ENCODE assay signal across 27 cellular contexts in the genomic region with DNA sequence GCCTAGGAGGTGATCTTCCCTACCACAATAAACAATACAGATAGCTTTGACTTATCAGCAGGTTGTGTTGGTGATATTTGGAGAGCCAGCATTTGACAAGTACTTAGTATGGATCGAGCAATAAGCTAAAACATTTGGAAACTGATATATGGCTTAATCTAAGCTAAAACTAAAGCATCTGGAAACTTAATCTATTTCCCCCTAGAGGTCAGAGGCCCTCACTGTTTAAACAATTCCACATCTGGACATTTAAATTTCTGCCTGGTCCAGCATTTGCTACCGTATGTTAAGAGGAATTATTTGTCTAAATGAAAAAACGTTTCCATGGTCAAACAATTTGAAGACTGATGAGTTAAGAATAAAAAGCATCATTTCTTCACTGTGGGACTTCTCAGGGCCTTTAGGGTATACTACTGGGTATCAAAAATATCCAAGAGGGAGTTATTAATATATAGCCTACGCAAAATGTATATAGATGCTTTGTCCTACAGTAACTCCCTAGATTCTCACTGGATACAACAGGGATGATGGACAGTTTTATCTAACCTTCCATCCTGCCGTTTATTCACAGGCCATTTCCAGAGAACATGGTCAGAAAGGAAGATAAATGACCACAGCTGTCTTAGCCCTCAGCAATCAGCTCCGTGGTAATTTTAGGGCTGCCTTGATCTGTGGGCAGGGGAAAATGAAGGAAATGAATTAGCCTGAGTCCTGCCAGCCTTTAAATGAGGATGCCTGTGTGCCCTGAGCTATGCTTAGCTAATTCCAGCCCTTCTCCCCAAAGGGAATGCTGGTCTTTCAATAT.
DNase-seq lines count a peak whose midpoint lies in the region; ATAC-seq, FAIRE-seq and TF ChIP-seq lines count a peak whose summit lies in the region.
"Had no signal": no experiment of that assay in that cellular context is flagged by ENCODE, and none has a peak within 500 bp of the region (broad histone marks: within the 10 kb centered on the region; RNA-seq: fewer than 3 reads in every experiment).

No MANE protein-coding gene starts in this region.

- peaks cover 6% of the 10 kb centered on the region for H3K9me3 Mint-ChIP-seq in activated naive CD8-positive, alpha-beta T cell treated with anti-CD3 and anti-CD28 coated beads, Interleukin-2, amount 50 U/mL, for 24 hours

- no peak for ATAC-seq in GM12878
- ATAC-seq in activated naive CD8-positive, alpha-beta T cell treated with anti-CD3 and anti-CD28 coated beads, Interleukin-2, amount 50 U/mL, for 24 hours: no peak
- ATAC-seq: activated CD8-positive, alpha-beta T cell treated with anti-CD3 and anti-CD28 coated beads, Interleukin-2, amount 10 ng/mL, durations not matched to agents 7 days and 5 days had no signal

- H3K4me3 ChIP-seq in HFF-Myc (replicated peaks; ENCODE audit: low read depth, low read length): no peak overlapping the region
- no peak overlapping the region for H3K4me3 ChIP-seq in GM12878
- H3K4me3 ChIP-seq in mesodermal cell (ENCODE audit: extremely low read depth, insufficient read depth, low read length, poor library complexity, severe bottlenecking): no peak overlapping the region
- H3K4me3 ChIP-seq: BLaER1 treated with 17β-estradiol and CSF1 and Interleukin-3, amounts not matched to agents 10 nM and 100 nM; dorsolateral prefrontal cortex; lower lobe of right lung; sigmoid colon; SJSA1; suprapubic skin had no signal

- SMC1A ChIA-PET in GM12878 (lab: Charles Lee; ENCODE audit: uncharacterized antibody, unreplicated experiment): interaction anchor here (0.7 to 5.0 kb wide), 20 partner anchors 18 to 317 kb away, joined by 3 to 96 read pairs (median 4); no protein-coding TSS in a partner anchor

- H3K36me3 ChIP-seq in GM12878 (ENCODE audit: control insufficient read depth in 2 of 2, insufficient read depth in 2 of 2, low read length in 1 of 2): no peaks in the 10 kb centered on the region
- H3K36me3 ChIP-seq in mesodermal cell (ENCODE audit: control insufficient read depth, insufficient read depth, low read length): no peaks in the 10 kb centered on the region
- H3K36me3 ChIP-seq: lower lobe of right lung, sigmoid colon, SJSA1, suprapubic skin had no signal

- H3K4me1 ChIP-seq in GM12878 (ENCODE audit: control insufficient read depth, insufficient read depth, low read length) (peaks cover 46% of the 10 kb centered on the region), mesodermal cell (ENCODE audit: control insufficient read depth, insufficient read depth, low read length, poor library complexity, severe bottlenecking) (no peaks in the 10 kb centered on the region)
- H3K4me1 ChIP-seq: SJSA1 had no signal

- no peak overlapping the region for H3K4me3 Mint-ChIP-seq in activated naive CD8-positive, alpha-beta T cell treated with anti-CD3 and anti-CD28 coated beads, Interleukin-2, amount 50 U/mL, for 24 hours
- H3K4me3 Mint-ChIP-seq: activated CD8-positive, alpha-beta T cell treated with anti-CD3 and anti-CD28 coated beads, Interleukin-2, amount 10 ng/mL, durations not matched to agents 7 days and 5 days; T-helper 1 cell treated with Interleukin-12 subunit alpha and Interleukin-12 subunit beta and Interleukin-4 antibody, amounts not matched to agents 30 μg/mL and 1 μg/mL, for 36 hours had no signal

- TF ChIP-seq RAD21 in GM12878 (IDR thresholded peaks at IDR 0.05; ENCODE audit: insufficient read depth, low read depth, low read length): 0 out of 2 replicates have a peak, but pooled peaks have one; percentile 17

- FAIRE-seq in GM12878 (lab: Jason Lieb, UNC): no peak
- FAIRE-seq: endothelial cell of umbilical vein, keratinocyte had no signal

- no peaks in the 10 kb centered on the region for H3K27me3 Mint-ChIP-seq in activated naive CD8-positive, alpha-beta T cell treated with anti-CD3 and anti-CD28 coated beads, Interleukin-2, amount 50 U/mL, for 24 hours

- peaks cover 2% of the 10 kb centered on the region; the same call in 1 of the 3 replicates for H3K9me3 ChIP-seq in GM12878 (replicated peaks; ENCODE audit: control insufficient read depth, insufficient read depth, low read length)
- H3K9me3 ChIP-seq in mesodermal cell (ENCODE audit: control insufficient read depth, low read length): peaks cover 8% of the 10 kb centered on the region
- H3K9me3 ChIP-seq: lower lobe of right lung, SJSA1, suprapubic skin had no signal

- H3K4me1 Mint-ChIP-seq in activated naive CD8-positive, alpha-beta T cell treated with anti-CD3 and anti-CD28 coated beads, Interleukin-2, amount 50 U/mL, for 24 hours: peaks cover 36% of the 10 kb centered on the region

- RAD21 ChIA-PET in GM12878 (lab: Charles Lee; ENCODE audit: unreplicated experiment): interaction anchor here (0.9 to 4.4 kb wide), 7 partner anchors 10 to 144 kb away, joined by 3 to 90 read pairs (median 5); no protein-coding TSS in a partner anchor

- no TSS peak for BruUV-seq in GM12878 (replicated peaks; lab: Mats Ljungman, UMichigan)

- H3K27me3 ChIP-seq in GM12878 (replicated peaks in 1 of 2; ENCODE audit: control insufficient read depth in 2 of 2, insufficient read depth in 2 of 2, low read length in 1 of 2): no peaks in the 10 kb centered on the region
- H3K27me3 ChIP-seq: BLaER1 treated with 17β-estradiol and CSF1 and Interleukin-3, amounts not matched to agents 10 nM and 100 nM; dorsolateral prefrontal cortex; sigmoid colon; SJSA1; suprapubic skin had no signal

- H3K36me3 Mint-ChIP-seq in activated naive CD8-positive, alpha-beta T cell treated with anti-CD3 and anti-CD28 coated beads, Interleukin-2, amount 50 U/mL, for 24 hours (ENCODE audit: low read depth): no peaks in the 10 kb centered on the region

- H3K27ac Mint-ChIP-seq in activated naive CD8-positive, alpha-beta T cell treated with anti-CD3 and anti-CD28 coated beads, Interleukin-2, amount 50 U/mL, for 24 hours: no peak overlapping the region

- no peak for TF ChIP-seq EP300 in GM12878 (IDR thresholded peaks at IDR 0.05; ENCODE audit: borderline replicate concordance in 1 of 2, control insufficient read depth in 1 of 2, low read depth in 2 of 2, low read length in 2 of 2)

- H3K79me2 ChIP-seq in GM12878 (ENCODE audit: control insufficient read depth, insufficient read depth, low read length): no peaks in the 10 kb centered on the region

- no peaks in the 10 kb centered on the region for H4K20me1 ChIP-seq in GM12878 (ENCODE audit: control insufficient read depth, insufficient read depth)
- H4K20me1 ChIP-seq: BLaER1 treated with 17β-estradiol and CSF1 and Interleukin-3, amounts not matched to agents 10 nM and 100 nM had no signal

- H2AFZ ChIP-seq in GM12878 (ENCODE audit: control insufficient read depth, low read depth, low read length): peak overlapping the region; percentile 22; the same call in 1 of the 2 replicates

- WGBS in GM12878 (ENCODE audit: insufficient coverage, insufficient replicate concordance, low lambda C conversion rate, missing lambda C conversion rate): 74% methylated on average over 6 of the region's 6 CpGs
- 83 to 92% methylated on average over 1 to 2 of the region's 6 CpGs for WGBS in mesodermal cell (ENCODE audit: insufficient coverage in 2 of 2), 2 experiments

- peak; percentile 7 to 18 for DNase-seq in AML-193 (lab: John Stamatoyannopoulos, UW)
- DNase-seq in HFF-Myc (ENCODE audit: extremely low read depth, low read depth): peak; percentile 43
- no peak for DNase-seq in GM12878 (ENCODE audit: low read depth, low spot score)
- DNase-seq in activated naive CD8-positive, alpha-beta T cell treated with anti-CD3 and anti-CD28 coated beads, Interleukin-2, amount 50 U/mL, for 24 hours: no peak
- DNase-seq in activated CD8-positive, alpha-beta memory T cell treated with anti-CD3 and anti-CD28 coated beads for 24 hours: no peak
- DNase-seq in NCI-H1694 treated with DMSO at 0.1 percent for 48 hours (lab: John Stamatoyannopoulos, UW): no peak
- DNase-seq in GM19240 (ENCODE audit: insufficient read length, low spot score): no peak
- DNase-seq: ACHN; activated CD4-positive, alpha-beta T cell treated with anti-CD3 and anti-CD28 coated beads for 1 hour; activated CD8-positive, alpha-beta T cell treated with anti-CD3 and anti-CD28 coated beads, Interleukin-2, amount 10 ng/mL, durations not matched to agents 7 days and 5 days; activated effector memory CD4-positive, alpha-beta T cell treated with anti-CD3 and anti-CD28 coated beads, Interleukin-2, amount 50 U/mL, for 16 hours; Calu3; dorsolateral prefrontal cortex; lower lobe of right lung; NCI-H1417; NCI-H2081; NCI-H226; NCI-H69; sigmoid colon; stimulated activated naive CD4-positive, alpha-beta T cell had no signal

- H3K27ac ChIP-seq in GM12878 (ENCODE audit: control insufficient read depth, insufficient read depth) (peak overlapping the region; percentile 87), mesodermal cell (ENCODE audit: low read depth, low read length, severe bottlenecking) (peak overlapping the region; percentile 29)
- H3K27ac ChIP-seq: dorsolateral prefrontal cortex, lower lobe of right lung, SJSA1, suprapubic skin had no signal

- POLR2A ChIA-PET in GM12878 (lab: Charles Lee): interaction anchor here (0.5 to 5.0 kb wide), 6 partner anchors 17 to 763 kb away, joined by 3 to 37 read pairs (median 4); no protein-coding TSS in a partner anchor

- in situ Hi-C loops in GM12878 (cut with MboI): no loop called here

- 0 out of 2 replicates have a peak overlapping the region, but pooled peaks have one; percentile 13 for H3K9ac ChIP-seq in GM12878 (ENCODE audit: control insufficient read depth, insufficient read depth, low read length)

- no peak for TF ChIP-seq CTCF in HFF-Myc (IDR thresholded peaks at IDR 0.05; ENCODE audit: low read depth, low read length, missing control alignments)
- TF ChIP-seq CTCF in GM12878 (IDR thresholded peaks at IDR 0.05 in 2 of 3, conservative IDR thresholded peaks at IDR 0.05 in 1 of 3; ENCODE audit: control insufficient read depth in 2 of 3, extremely low read depth in 1 of 3, insufficient read depth in 1 of 3, low read depth in 3 of 3, low read length in 3 of 3): no peak

- peak overlapping the region; percentile 39 for H3K4me2 ChIP-seq in GM12878 (ENCODE audit: control insufficient read depth, insufficient read depth)

- no peak for TF ChIP-seq POLR2A in GM12878 (IDR thresholded peaks at IDR 0.05; ENCODE audit: low read depth, low read length)

- intact Hi-C loops in GM12878 (cut with micrococcal nuclease; ENCODE audit: unreplicated experiment): loop anchor here (10.0 kb wide), 1 partner anchor 218 kb away; no protein-coding TSS in a partner anchor

- CTCF ChIA-PET in GM12878 (lab: Yijun Ruan, JAX): interaction anchor here (0.6 to 5.9 kb wide), 11 partner anchors 27 to 1090 kb away, joined by 3 to 42 read pairs (median 3); no protein-coding TSS in a partner anchor

TF ChIP-seq in GM12878, 131 proteins besides CTCF, POLR2A, EP300 and RAD21 (continues in another document):
- TF ChIP-seq E2F4 (IDR thresholded peaks at IDR 0.05; ENCODE audit: low read depth, low read length) (no peak), IKZF2 (IDR thresholded peaks at IDR 0.05) (no peak)

Comparison
In these comparisons a context has a peak if more than half of its experiments do, and no peak if none do; other contexts are left out.
1. DNase-seq: peak in AML-193 (2 of 2) and HFF-Myc (single experiment); none in GM12878 (single experiment), activated naive CD8-positive, alpha-beta T cell treated with anti-CD3 and anti-CD28 coated beads, Interleukin-2, amount 50 U/mL, for 24 hours (single experiment), activated CD8-positive, alpha-beta memory T cell treated with anti-CD3 and anti-CD28 coated beads for 24 hours (single experiment), NCI-H1694 treated with DMSO at 0.1 percent for 48 hours (single experiment) and GM19240 (single experiment).